18 cellular contexts compared by ENCODE assay signal in genomic region chr11:7826316-7826715, GRCh38. TPM values are rescaled to one million over a fixed set of nuclear protein-coding genes. Genes with fewer than 3 reads are reported as not detected.
DNase-seq lines count a peak whose midpoint lies in the region; ATAC-seq and TF ChIP-seq lines count a peak whose summit lies in the region.
"Had no signal": no experiment of that assay in that cellular context is flagged by ENCODE, and none has a peak within 500 bp of the region (broad histone marks: within the 10 kb centered on the region; RNA-seq: fewer than 3 reads in every experiment).

No MANE protein-coding gene starts in this region.

- no peaks in the 10 kb centered on the region for H3K9me2 ChIP-seq in PC-9 (ENCODE audit: insufficient read depth)

- CTCF ChIA-PET in PC-9 (lab: Charles Lee): no interaction called here

- ATAC-seq in GM21723 (IDR thresholded peaks at IDR 0.05; ENCODE audit: unreplicated experiment): no peak

- peaks cover 11% of the 10 kb centered on the region; the same call in 1 of the 2 replicates for H3K4me1 ChIP-seq in PC-9 (replicated peaks; ENCODE audit: insufficient read depth)
- H3K4me1 ChIP-seq: BE2C, Caco-2, HAP-1 had no signal

- no peaks in the 10 kb centered on the region for H3K36me3 ChIP-seq in PC-9 (ENCODE audit: low read depth)
- H3K36me3 ChIP-seq: BE2C, HAP-1 had no signal

- 0 out of 2 replicates have a peak overlapping the region, but pooled peaks have one; percentile 28 for H3K4me2 ChIP-seq in PC-9

- no peaks in the 10 kb centered on the region for H3K27me3 ChIP-seq in PC-9 (ENCODE audit: insufficient read depth, low read depth)
- H3K27me3 ChIP-seq: BE2C had no signal

- no peaks in the 10 kb centered on the region for H3K79me2 ChIP-seq in PC-9 (ENCODE audit: low read depth)

- TF ChIP-seq CTCF in PC-9 (conservative IDR thresholded peaks at IDR 0.05): no peak
- TF ChIP-seq CTCF in epithelial cell of esophagus (IDR thresholded peaks at IDR 0.05; ENCODE audit: insufficient read depth, low read depth, low read length, missing control alignments): no peak

- no peaks in the 10 kb centered on the region for H3K9me3 ChIP-seq in PC-9 (ENCODE audit: insufficient read depth, low read depth)
- H3K9me3 ChIP-seq: BE2C, Caco-2, HAP-1 had no signal

- H2AFZ ChIP-seq in PC-9: no peak overlapping the region
- H2AFZ ChIP-seq: GM23248 had no signal

- no peaks in the 10 kb centered on the region; the same call in 1 of the 2 replicates for H3F3A ChIP-seq in PC-9 (ENCODE audit: insufficient read depth, low read depth)

- POLR2A ChIA-PET in PC-9 (lab: Charles Lee; ENCODE audit: unreplicated experiment): no interaction called here

- BruUV-seq in PC-9 (replicated peaks; lab: Mats Ljungman, UMichigan): no TSS peak

- no peak overlapping the region for H3K27ac ChIP-seq in PC-9
- H3K27ac ChIP-seq: GM23248, HL-60 had no signal

- intact Hi-C loops in PC-9 (cut with micrococcal nuclease; ENCODE audit: unreplicated experiment): no loop called here

- no peaks in the 10 kb centered on the region for H4K20me1 ChIP-seq in PC-9 (ENCODE audit: insufficient read depth)

- DNase-seq in HCEC 1CT (peak; percentile 52), PC-9 (peak in 1 of 2 experiments; percentile 64), epithelial cell of esophagus (ENCODE audit: low read depth) (peak; percentile 12), GF-D8 (lab: John Stamatoyannopoulos, UW) (no peak), COLO668 (lab: John Stamatoyannopoulos, UW; ENCODE audit: unreplicated experiment) (no peak)
- DNase-seq: BE2C; C1 segment of cervical spinal cord; Caco-2; CD4-positive, CD25-positive, alpha-beta regulatory T cell; CD8-positive, alpha-beta memory T cell; GDM1; GM23248 had no signal

- H3K4me3 ChIP-seq in PC-9 (no peak overlapping the region), epithelial cell of esophagus (ENCODE audit: low read length) (no peak overlapping the region)
- H3K4me3 ChIP-seq: GM23248, HAP-1 had no signal

RNA-seq across cellular contexts. Expression of gene OR5P3, which starts 4.3 kb away (rescaled TPM):
- total RNA-seq in PC-9 (2021): 2.3 and 5.1 TPM in 2 replicates
- total RNA-seq: A172; Caco-2; CD4-positive, CD25-positive, alpha-beta regulatory T cell; CD8-positive, alpha-beta memory T cell; GM23248; H4; HT1080 had no signal

RNA-seq across cellular contexts. Expression of gene OR5P2, which starts 29.6 kb away (rescaled TPM):
- total RNA-seq in PC-9 (2021): 1.3 and 2.5 TPM in 2 replicates
- total RNA-seq: A172; Caco-2; CD4-positive, CD25-positive, alpha-beta regulatory T cell; CD8-positive, alpha-beta memory T cell; GM23248; H4; HT1080 had no signal

Comparison
In these comparisons a context has a peak if more than half of its experiments do, and no peak if none do; other contexts are left out.
1. DNase-seq: peak in HCEC 1CT (single experiment) and epithelial cell of esophagus (single experiment); none in GF-D8 (single experiment) and COLO668 (single experiment).